Comparison of ENCODE assay signal across 7 cellular contexts in the genomic region with DNA sequence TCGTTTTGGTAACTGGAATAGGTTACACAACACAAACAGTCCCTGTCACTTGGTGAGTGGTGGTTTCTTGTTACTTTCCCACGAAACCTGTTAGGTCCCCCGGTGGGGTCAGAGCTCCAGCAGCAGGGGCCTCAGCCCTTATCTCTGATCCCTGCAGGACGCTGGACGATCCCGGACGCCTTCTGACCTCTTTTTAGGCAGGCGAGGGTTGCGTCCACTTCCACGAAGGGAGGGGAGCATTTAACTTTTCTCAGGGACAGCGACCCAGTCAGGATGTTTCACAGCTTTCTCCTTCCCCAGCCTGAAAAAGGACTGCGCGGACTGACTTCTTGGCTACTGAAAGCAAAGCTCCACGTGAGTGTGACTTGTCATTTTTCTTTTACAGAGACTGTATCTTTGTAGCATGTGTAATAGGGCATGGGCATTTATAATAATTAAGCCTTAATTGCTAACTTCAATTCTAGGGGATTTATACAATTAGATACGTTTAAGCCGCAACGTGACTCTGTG. TPM values are rescaled to one million over a fixed set of nuclear protein-coding genes. Genes with fewer than 3 reads are reported as not detected.
DNase-seq lines count a peak whose midpoint lies in the region; ATAC-seq, FAIRE-seq and TF ChIP-seq lines count a peak whose summit lies in the region.

No MANE protein-coding gene starts in this region.

- TF ChIP-seq POLR2A in NB4 (IDR thresholded peaks at IDR 0.05; ENCODE audit: extremely low read depth, insufficient read length): no peak
- no peak for TF ChIP-seq POLR2A in lower leg skin (IDR thresholded peaks at IDR 0.05)

- intact Hi-C loops in lower leg skin (cut with DNase I; ENCODE audit: low total_unique reads): no loop called here

- no peak for FAIRE-seq in bronchial epithelial cell (lab: Jason Lieb, UNC)

- H3K4me3 ChIP-seq in NB4 (ENCODE audit: low read depth, low read length) (peak overlapping the region; percentile 89), bronchial epithelial cell (ENCODE audit: low read depth, low read length) (peak overlapping the region; percentile 86), lower leg skin (ENCODE audit: low read depth, poor library complexity, severe bottlenecking) (peak overlapping the region; percentile 95), thoracic aorta (peak overlapping the region; percentile 95)

- DNase-seq in NB4 (ENCODE audit: low read depth) (peak; percentile 12), bronchial epithelial cell (ENCODE audit: low read depth) (peak; percentile 3), lower leg skin (ENCODE audit: low spot score in 2 of 2) (no peak), thoracic aorta (ENCODE audit: low spot score) (no peak), GOT3 (lab: John Stamatoyannopoulos, UW) (no peak)

- peak overlapping the region in 1 of 2 donors; percentile 74 for H3K27ac ChIP-seq in thoracic aorta

- H3K27me3 ChIP-seq in bronchial epithelial cell (ENCODE audit: control insufficient read depth, insufficient read depth, low read length): no peaks in the 10 kb centered on the region
- no peaks in the 10 kb centered on the region for H3K27me3 ChIP-seq in thoracic aorta (replicated peaks; ENCODE audit: insufficient read depth)

- ATAC-seq in GM18511 (IDR thresholded peaks at IDR 0.05; ENCODE audit: unreplicated experiment): peak; percentile 12
- no peak for ATAC-seq in thoracic aorta (ENCODE audit: insufficient number of reproducible peaks, low FRiP score, low read depth)
- no peak for ATAC-seq in HG03520 (IDR thresholded peaks at IDR 0.05; ENCODE audit: unreplicated experiment)

- H3K36me3 ChIP-seq in bronchial epithelial cell (ENCODE audit: control insufficient read depth, insufficient read depth, low read length) (peaks cover 3% of the 10 kb centered on the region), thoracic aorta (peaks cover 22% of the 10 kb centered on the region)

- H3K9me3 ChIP-seq in thoracic aorta: no peaks in the 10 kb centered on the region

- TF ChIP-seq CTCF in NB4 (IDR thresholded peaks at IDR 0.05; ENCODE audit: low read depth, low read length) (no peak), bronchial epithelial cell (IDR thresholded peaks at IDR 0.05; ENCODE audit: insufficient read depth, low read length, severe bottlenecking) (no peak), lower leg skin (IDR thresholded peaks at IDR 0.05) (no peak), thoracic aorta (IDR thresholded peaks at IDR 0.05) (no peak)

- peaks cover 9 to 17% of the 10 kb centered on the region in 2 donors for H3K4me1 ChIP-seq in thoracic aorta (ENCODE audit: control insufficient read depth in 1 of 2, low read depth in 2 of 2)

- WGBS in lower leg skin, 2 donors: 15 to 16% methylated on average over 15 to 17 of the region's 17 CpGs

RNA-seq across cellular contexts. Expression of gene ZNF234, which starts 0.7 kb away (rescaled TPM):
- 6.9 and 9.0 TPM in 2 replicates for total RNA-seq in bronchial epithelial cell
- total RNA-seq in lower leg skin: 1 to 10 TPM; 5.8 to 8.3 (median 7.1) TPM
- 1 to 10 TPM; 6.4 to 8.7 TPM for total RNA-seq in thoracic aorta

RNA-seq across cellular contexts. Expression of gene ZNF226, which starts 22.8 kb away (rescaled TPM):
- total RNA-seq in bronchial epithelial cell (14.0 and 16.5 TPM in 2 replicates), lower leg skin (10 to 100 TPM; 13.4 to 30.4 (median 19.8) TPM), thoracic aorta (10 to 100 TPM in 1 of 2 donors, 1 to 10 TPM in 1; 9.7 to 14.6 TPM)

RNA-seq across cellular contexts. Expression of gene ZNF225, which starts 28.9 kb away (rescaled TPM):
- 4.2 TPM in 2 replicates for total RNA-seq in bronchial epithelial cell
- total RNA-seq in lower leg skin: 1 to 10 TPM; 1.5 to 3.3 (median 2.4) TPM
- total RNA-seq in thoracic aorta: 1 to 10 TPM; 2.2 to 8.3 TPM

RNA-seq across cellular contexts. Expression of gene ZNF224, which starts 47.9 kb away (rescaled TPM):
- total RNA-seq in bronchial epithelial cell (24.5 and 27.0 TPM in 2 replicates), lower leg skin (10 to 100 TPM; 12.5 to 27.1 (median 20.3) TPM), thoracic aorta (10 to 100 TPM; 33.7 to 34.9 TPM)

Comparison
In these comparisons a context has a peak if more than half of its experiments do, and no peak if none do; other contexts are left out.
1. DNase-seq: peak in NB4 (single experiment) and bronchial epithelial cell (single experiment); none in lower leg skin (0 of 2), thoracic aorta (single experiment) and GOT3 (single experiment).
2. Peak in every context shown above with its lines, with median percentiles within 50 percentile points of each other: H3K4me3 ChIP-seq.